In the genomic region with DNA sequence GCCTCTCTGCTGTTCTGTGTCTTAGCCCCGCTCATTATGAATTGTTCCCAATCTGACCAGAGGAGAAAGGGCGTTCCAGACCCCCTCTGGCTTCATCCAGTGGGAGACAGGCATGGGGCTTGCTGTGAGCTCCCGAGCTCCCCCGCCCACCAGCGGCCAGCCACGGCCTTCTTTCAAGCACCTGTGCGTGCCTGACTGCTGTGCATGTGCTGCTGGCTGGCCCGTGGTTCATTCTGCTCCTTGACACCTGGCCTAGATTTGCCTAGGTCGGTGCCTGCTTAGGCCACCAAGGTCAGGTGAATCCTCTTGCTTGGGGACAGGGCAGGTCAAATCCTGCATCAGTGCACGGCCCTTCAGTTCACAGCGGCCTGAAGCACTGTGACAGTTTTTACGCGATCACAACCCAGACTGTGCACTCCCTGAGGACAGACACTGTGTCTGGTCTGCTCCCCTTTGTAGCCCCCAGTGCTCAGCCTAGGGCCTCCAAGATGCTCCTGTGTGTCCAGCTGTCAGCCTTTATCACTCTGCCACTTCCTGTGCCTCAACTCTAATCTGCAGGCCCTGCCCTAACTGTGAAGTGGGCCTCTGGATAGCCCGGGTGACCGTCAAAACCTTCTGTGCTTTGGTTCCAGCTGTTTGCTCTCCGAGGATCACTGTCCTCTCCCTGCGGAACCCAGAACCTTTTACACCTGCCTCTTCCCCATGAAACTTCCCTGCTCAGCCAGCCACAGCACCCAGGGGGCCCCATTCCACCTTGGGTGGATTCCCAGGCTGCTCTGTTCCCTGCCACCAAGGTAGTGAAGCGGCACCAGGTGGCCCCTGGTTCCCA, we compare ENCODE assay signal across 14 cellular contexts. TPM values are rescaled to one million over a fixed set of nuclear protein-coding genes. Genes with fewer than 3 reads are reported as not detected.
A peak's percentile ranks its signal among the peaks of the same experiment; 100 is the strongest.
DNase-seq lines count a peak whose midpoint lies in the region; ATAC-seq and TF ChIP-seq lines count a peak whose summit lies in the region.
"Had no signal": no experiment of that assay in that cellular context is flagged by ENCODE, and none has a peak within 500 bp of the region (broad histone marks: within the 10 kb centered on the region; RNA-seq: fewer than 3 reads in every experiment).

No MANE protein-coding gene starts in this region.

- CTCF ChIA-PET in IMR-90 (lab: Yijun Ruan, JAX): interaction anchor here (1.0 kb wide), 1 partner anchor 38 kb away, joined by 3 read pairs; no protein-coding TSS in a partner anchor

- peak overlapping the region; percentile 8; the same call in 1 of the 2 replicates for H2BK20ac ChIP-seq in IMR-90 (ENCODE audit: low read depth, low read length)

- H3K4me2 ChIP-seq in IMR-90 (ENCODE audit: low read depth, low read length): no peak overlapping the region

- BruUV-seq in IMR-90 (replicated peaks; lab: Mats Ljungman, UMichigan): no TSS peak

- H2AFZ ChIP-seq in IMR-90 (replicated peaks; ENCODE audit: low read length, poor library complexity): peak overlapping the region; percentile 12

- peaks cover 8 to 14% of the 10 kb centered on the region in 2 experiments for H3K79me1 ChIP-seq in IMR-90 (ENCODE audit: low read depth in 1 of 2, low read length in 2 of 2)

- ATAC-seq in IMR-90 (ENCODE audit: low read depth) (no peak), GM19328 (IDR thresholded peaks at IDR 0.05; ENCODE audit: unreplicated experiment) (no peak)
- ATAC-seq: naive thymus-derived CD8-positive, alpha-beta T cell had no signal

- H3K9me1 ChIP-seq in IMR-90 (ENCODE audit: insufficient read depth, low read length): peaks cover 9% of the 10 kb centered on the region

- H4K8ac ChIP-seq in IMR-90 (ENCODE audit: low read depth in 2 of 2, low read length in 2 of 2): peak overlapping the region in 1 of 2 experiments; percentile 13; a peak in 1 of 4 replicates

- H3K27ac ChIP-seq in IMR-90 (ENCODE audit: insufficient read depth, low read length): no peak overlapping the region
- peak overlapping the region; percentile 77 to 82 for H3K27ac ChIP-seq in breast epithelium

- H3K4ac ChIP-seq in IMR-90 (ENCODE audit: low read depth, low read length): peak overlapping the region; percentile 50

- H3K23ac ChIP-seq in IMR-90 (ENCODE audit: low read depth, low read length): no peak overlapping the region

- H3K36me3 Mint-ChIP-seq in CD14-positive monocyte (peaks cover 0 to 6% of the 10 kb centered on the region in 2 donors), neural crest cell (ENCODE audit: low read depth) (no peaks in the 10 kb centered on the region)
- H3K36me3 Mint-ChIP-seq: activated naive CD8-positive, alpha-beta T cell treated with anti-CD3 and anti-CD28 coated beads, Interleukin-2, amount 10 ng/mL, durations not matched to agents 7 days and 5 days; naive thymus-derived CD8-positive, alpha-beta T cell had no signal

- no peak overlapping the region for H3K4me3 ChIP-seq in IMR-90 (ENCODE audit: insufficient read depth, low read depth, low read length)
- no peak overlapping the region for H3K4me3 ChIP-seq in breast epithelium
- H3K4me3 ChIP-seq: Peyer's patch had no signal

- H3K27me3 Mint-ChIP-seq in CD14-positive monocyte (ENCODE audit: low read depth in 3 of 3): peaks cover 7 to 9% (median 8%) of the 10 kb centered on the region in 3 donors
- H3K27me3 Mint-ChIP-seq in neural crest cell (ENCODE audit: low read depth): peaks cover 3% of the 10 kb centered on the region
- H3K27me3 Mint-ChIP-seq: naive thymus-derived CD8-positive, alpha-beta T cell; stimulated activated naive CD8-positive, alpha-beta T cell treated with anti-CD3 and anti-CD28 coated beads, Interleukin-15, amount 100 ng/mL, for 72 hours had no signal

- H3K9me3 Mint-ChIP-seq in CD14-positive monocyte (peaks cover 0 to 4% (median 0%) of the 10 kb centered on the region in 7 donors), neural crest cell (no peaks in the 10 kb centered on the region)
- H3K9me3 Mint-ChIP-seq: activated naive CD8-positive, alpha-beta T cell treated with anti-CD3 and anti-CD28 coated beads, Interleukin-2, amount 10 ng/mL, durations not matched to agents 7 days and 5 days; naive thymus-derived CD8-positive, alpha-beta T cell; stimulated activated naive CD8-positive, alpha-beta T cell treated with anti-CD3 and anti-CD28 coated beads, Interleukin-15, amount 100 ng/mL, for 72 hours had no signal

- H3K27me3 ChIP-seq in IMR-90 (ENCODE audit: control insufficient read depth, insufficient read depth, low read length) (no peaks in the 10 kb centered on the region), breast epithelium (no peaks in the 10 kb centered on the region)
- H3K27me3 ChIP-seq: heart left ventricle, Peyer's patch, sigmoid colon had no signal

- H4K91ac ChIP-seq in IMR-90 (ENCODE audit: insufficient read depth, low read depth, low read length): 0 out of 2 replicates have a peak overlapping the region, but pooled peaks have one; percentile 5

- no peak for TF ChIP-seq POLR2A in IMR-90 (IDR thresholded peaks at IDR 0.05; ENCODE audit: low read depth, low read length)
- no peak for TF ChIP-seq POLR2A in breast epithelium (IDR thresholded peaks at IDR 0.05)

- no peak overlapping the region for H2AK9ac ChIP-seq in IMR-90 (replicated peaks; ENCODE audit: low read depth, low read length, poor library complexity)

- no peak overlapping the region for H3K4me3 Mint-ChIP-seq in CD14-positive monocyte
- H3K4me3 Mint-ChIP-seq in neural crest cell: peak overlapping the region; percentile 5
- H3K4me3 Mint-ChIP-seq: activated naive CD8-positive, alpha-beta T cell treated with anti-CD3 and anti-CD28 coated beads, Interleukin-2, amount 10 ng/mL, durations not matched to agents 7 days and 5 days; stimulated activated naive CD8-positive, alpha-beta T cell treated with anti-CD3 and anti-CD28 coated beads, Interleukin-15, amount 100 ng/mL, for 72 hours had no signal

- POLR2A ChIA-PET in IMR-90 (lab: Charles Lee; ENCODE audit: unreplicated experiment): no interaction called here

- DNase-seq in CD14-positive monocyte (ENCODE audit: low spot score): no peak
- DNase-seq in IMR-90: no peak
- no peak for DNase-seq in breast epithelium (ENCODE audit: low spot score in 2 of 2)
- DNase-seq in neural crest cell (ENCODE audit: low read depth, low spot score): no peak
- no peak for DNase-seq in putamen (ENCODE audit: low spot score)
- no peak for DNase-seq in activated gamma-delta T cell (lab: John Stamatoyannopoulos, UW)
- DNase-seq: activated naive CD8-positive, alpha-beta T cell treated with anti-CD3 and anti-CD28 coated beads, Interleukin-2, amount 10 ng/mL, durations not matched to agents 7 days and 5 days; COR-L47; Peyer's patch; sigmoid colon; stimulated activated naive CD8-positive, alpha-beta T cell treated with anti-CD3 and anti-CD28 coated beads, Interleukin-15, amount 100 ng/mL, for 72 hours had no signal

- no peak overlapping the region for H3K56ac ChIP-seq in IMR-90 (ENCODE audit: extremely low read depth, insufficient read depth, low read length)

- H3K4me1 ChIP-seq in IMR-90 (ENCODE audit: control insufficient read depth, insufficient read depth, low read length): peaks cover 14% of the 10 kb centered on the region
- H3K4me1 ChIP-seq in breast epithelium: peaks cover 0 to 7% of the 10 kb centered on the region in 2 donors

- H4K20me1 ChIP-seq in IMR-90 (ENCODE audit: insufficient read depth, low read length): no peaks in the 10 kb centered on the region

- dilution Hi-C loops in IMR-90 (cut with HindIII; ENCODE audit: low sequenced_read_pairs, unreplicated experiment): no loop called here

- peak overlapping the region; percentile 19 for H2BK120ac ChIP-seq in IMR-90 (ENCODE audit: low read depth, low read length)

- H3K9ac ChIP-seq in IMR-90 (ENCODE audit: low read depth, low read length): no peak overlapping the region

- 79% methylated on average over 13 of the region's 18 CpGs; no CpG with 5 or more reads in 1 of the 2 experiments for WGBS in IMR-90 (ENCODE audit: extremely low coverage in 2 of 2, insufficient read length in 1 of 2), 2 experiments

- TF ChIP-seq CTCF in CD14-positive monocyte (IDR thresholded peaks at IDR 0.05) (no peak), IMR-90 (conservative IDR thresholded peaks at IDR 0.05; ENCODE audit: low read depth, low read length) (no peak), breast epithelium (IDR thresholded peaks at IDR 0.05) (no peak), neural crest cell (conservative IDR thresholded peaks at IDR 0.05) (no peak)

- no peak overlapping the region for H3K18ac ChIP-seq in IMR-90 (ENCODE audit: low read depth, low read length)

- H2AK5ac ChIP-seq in IMR-90 (ENCODE audit: low read depth, low read length): peak overlapping the region; percentile 62; the same call in 1 of the 2 replicates

- H3K14ac ChIP-seq in IMR-90 (replicated peaks; ENCODE audit: low read depth, low read length): no peak overlapping the region

- no peak overlapping the region for H2BK5ac ChIP-seq in IMR-90 (ENCODE audit: low read depth, low read length, poor library complexity, severe bottlenecking)

- H4K5ac ChIP-seq in IMR-90 (ENCODE audit: low read depth, low read length): no peak overlapping the region

- H3K4me1 Mint-ChIP-seq in CD14-positive monocyte: peaks cover 52% of the 10 kb centered on the region
- peaks cover 67% of the 10 kb centered on the region for H3K4me1 Mint-ChIP-seq in neural crest cell

- H2BK15ac ChIP-seq in IMR-90 (ENCODE audit: low read depth, low read length): peak overlapping the region; percentile 35; the same call in 1 of the 3 replicates

- TF ChIP-seq RAD21 in IMR-90 (IDR thresholded peaks at IDR 0.05; ENCODE audit: low read length): no peak

- in situ Hi-C loops in IMR-90 (cut with MboI; ENCODE audit: low sequenced_read_pairs): loop anchor here (5.0 kb wide), 1 partner anchor 46 kb away; no protein-coding TSS in a partner anchor

- H3K36me3 ChIP-seq in IMR-90 (ENCODE audit: control insufficient read depth, insufficient read depth, low read length) (no peaks in the 10 kb centered on the region), breast epithelium (no peaks in the 10 kb centered on the region)
- H3K36me3 ChIP-seq: heart left ventricle, Peyer's patch, sigmoid colon had no signal

- peak overlapping the region; percentile 51 to 93 (median 84) for H3K27ac Mint-ChIP-seq in CD14-positive monocyte
- peak overlapping the region; percentile 79 for H3K27ac Mint-ChIP-seq in neural crest cell (ENCODE audit: unreplicated experiment)

- intact Hi-C loops in CD14-positive monocyte (cut with micrococcal nuclease) (loop anchor here (5.0 to 10.0 kb wide), 3 partner anchors 34 to 202 kb away; no protein-coding TSS in a partner anchor), IMR-90 (cut with micrococcal nuclease) (no loop called here), breast epithelium (cut with DNase I; ENCODE audit: low total_unique reads) (no loop called here)

- no peaks in the 10 kb centered on the region for H3K9me3 ChIP-seq in IMR-90 (ENCODE audit: control insufficient read depth, insufficient read depth, low read length)
- H3K9me3 ChIP-seq in breast epithelium: no peaks in the 10 kb centered on the region
- H3K9me3 ChIP-seq: heart left ventricle, Peyer's patch, sigmoid colon had no signal

RNA-seq across cellular contexts. Expression of gene LPIN1, which starts 3.5 kb away (rescaled TPM):
- polyA plus RNA-seq in CD14-positive monocyte (1 to 10 TPM; 1.8 to 2.7 TPM), IMR-90 (2012; rRNA removed) (24.4 and 25.1 TPM in 2 replicates)
- total RNA-seq in IMR-90 (2012; rRNA removed) (21.3 and 21.7 TPM in 2 replicates), breast epithelium (100 to 1,000 TPM in 1 of 3 donors, 10 to 100 TPM in 2; 78.6 to 106 (median 82.6) TPM), neural crest cell (42.3 and 43.9 TPM in 2 replicates)
- polyA plus RNA-seq in IMR-90 (2012; cell fraction: cytosol; rRNA removed): 10.6 and 12.6 TPM in 2 replicates
- 32.0 and 74.8 TPM in 2 replicates for polyA plus RNA-seq in IMR-90 (2012; cell fraction: nucleus; rRNA removed; ENCODE audit: low replicate concordance)

Comparison
In these comparisons a context has a peak if more than half of its experiments do, and no peak if none do; other contexts are left out.
1. intact Hi-C loops: an anchor here in CD14-positive monocyte (5.0 to 10.0 kb wide); none called in IMR-90 and breast epithelium.